Comparison of ENCODE assay signal across 30 cellular contexts in genomic region chr20:23753589-23753988, GRCh38. TPM values are rescaled to one million over a fixed set of nuclear protein-coding genes. Genes with fewer than 3 reads are reported as not detected.
"Had no signal": no experiment of that assay in that cellular context is flagged by ENCODE, and none has a peak within 500 bp of the region (broad histone marks: within the 10 kb centered on the region; RNA-seq: fewer than 3 reads in every experiment).

No MANE protein-coding gene starts in this region.

- H3K9me3 Mint-ChIP-seq: activated CD4-positive, alpha-beta memory T cell treated with anti-CD3 and anti-CD28 coated beads for 36 hours; activated CD4-positive, alpha-beta T cell treated with anti-CD3 and anti-CD28 coated beads, Interleukin-2, amount 10 ng/mL, durations not matched to agents 7 days and 5 days; activated naive CD4-positive, alpha-beta T cell treated with anti-CD3 and anti-CD28 coated beads for 36 hours; activated naive CD8-positive, alpha-beta T cell treated with anti-CD3 and anti-CD28 coated beads for 36 hours; activated T-cell treated with anti-CD3 and anti-CD28 coated beads, Interleukin-2, amount 50 U/mL, for 4 hours had no signal

- H3K9me3 ChIP-seq: Peyer's patch, SJCRH30, SK-N-SH had no signal

- DNase-seq: activated CD4-positive, alpha-beta memory T cell treated with anti-CD3 and anti-CD28 coated beads for 36 hours; activated CD4-positive, alpha-beta T cell treated with anti-CD3 and anti-CD28 coated beads, Interleukin-2, amount 10 ng/mL, durations not matched to agents 7 days and 5 days; activated CD4-positive, CD25-positive, alpha-beta regulatory T cell; activated CD8-positive, alpha-beta memory T cell treated with anti-CD3 and anti-CD28 coated beads for 24 hours; activated gamma-delta T cell; activated naive CD4-positive, alpha-beta T cell treated with anti-CD3 and anti-CD28 coated beads for 36 hours; activated naive CD8-positive, alpha-beta T cell treated with anti-CD3 and anti-CD28 coated beads for 36 hours; activated T-cell treated with anti-CD3 and anti-CD28 coated beads, Interleukin-2, amount 50 U/mL, for 4 hours; brain microvascular endothelial cell; Kasumi-1; MV-4-11; NCI-H1092 treated with DMSO at 0.1 percent for 48 hours; NCI-H1436; NCI-H1694 treated with DMSO at 0.1 percent for 48 hours; NCI-H2029 treated with DMSO at 0.1 percent for 48 hours; NCI-H345; NCI-H510A; NCI-H526 treated with DMSO at 0.1 percent for 48 hours; NK-92 treated with Interleukin-12 subunit alpha and Interleukin-12 subunit beta, amount 100 ng/mL, for 24 hours; Peyer's patch; Right ventricle myocardium superior; SJCRH30; SK-N-SH; T-helper 1 cell had no signal

- H3K4me1 Mint-ChIP-seq: activated CD4-positive, alpha-beta T cell treated with anti-CD3 and anti-CD28 coated beads, Interleukin-2, amount 10 ng/mL, durations not matched to agents 7 days and 5 days; activated naive CD8-positive, alpha-beta T cell treated with anti-CD3 and anti-CD28 coated beads for 36 hours had no signal

- H3K27ac ChIP-seq: brain microvascular endothelial cell, cardiac muscle cell, Peyer's patch, RWPE1, SJCRH30, VCaP had no signal

- ATAC-seq: activated T-cell treated with anti-CD3 and anti-CD28 coated beads, Interleukin-2, amount 50 U/mL, for 4 hours had no signal

- H3K36me3 ChIP-seq: brain microvascular endothelial cell, cardiac muscle cell, Peyer's patch, SJCRH30 had no signal

- H3K27me3 ChIP-seq: brain microvascular endothelial cell, cardiac muscle cell, Peyer's patch had no signal

- H3K27ac Mint-ChIP-seq: activated CD4-positive, alpha-beta memory T cell treated with anti-CD3 and anti-CD28 coated beads for 36 hours; activated CD4-positive, alpha-beta T cell treated with anti-CD3 and anti-CD28 coated beads, Interleukin-2, amount 10 ng/mL, durations not matched to agents 7 days and 5 days; activated naive CD4-positive, alpha-beta T cell treated with anti-CD3 and anti-CD28 coated beads for 36 hours; activated naive CD8-positive, alpha-beta T cell treated with anti-CD3 and anti-CD28 coated beads for 36 hours had no signal

- H3K36me3 Mint-ChIP-seq: activated CD4-positive, alpha-beta memory T cell treated with anti-CD3 and anti-CD28 coated beads for 36 hours; activated naive CD8-positive, alpha-beta T cell treated with anti-CD3 and anti-CD28 coated beads for 36 hours had no signal

- H3K4me1 ChIP-seq: Peyer's patch, SJCRH30 had no signal

- H3K4me3 Mint-ChIP-seq: activated CD4-positive, alpha-beta memory T cell treated with anti-CD3 and anti-CD28 coated beads for 36 hours; activated CD4-positive, alpha-beta T cell treated with anti-CD3 and anti-CD28 coated beads, Interleukin-2, amount 10 ng/mL, durations not matched to agents 7 days and 5 days; activated naive CD4-positive, alpha-beta T cell treated with anti-CD3 and anti-CD28 coated beads for 36 hours; activated naive CD8-positive, alpha-beta T cell treated with anti-CD3 and anti-CD28 coated beads for 36 hours; activated T-cell treated with anti-CD3 and anti-CD28 coated beads, Interleukin-2, amount 50 U/mL, for 4 hours had no signal

- H3K4me3 ChIP-seq: cardiac muscle cell, Peyer's patch, SJCRH30 had no signal

- H3K27me3 Mint-ChIP-seq: activated naive CD8-positive, alpha-beta T cell treated with anti-CD3 and anti-CD28 coated beads for 36 hours had no signal

RNA-seq across cellular contexts. Expression of gene CST1, which starts 2.9 kb away (rescaled TPM):
- total RNA-seq: activated CD4-positive, alpha-beta memory T cell treated with anti-CD3 and anti-CD28 coated beads for 36 hours; activated CD4-positive, alpha-beta T cell treated with anti-CD3 and anti-CD28 coated beads, Interleukin-2, amount 10 ng/mL, durations not matched to agents 7 days and 5 days; activated naive CD4-positive, alpha-beta T cell treated with anti-CD3 and anti-CD28 coated beads for 36 hours; activated naive CD8-positive, alpha-beta T cell treated with anti-CD3 and anti-CD28 coated beads for 36 hours; activated T-cell treated with anti-CD3 and anti-CD28 coated beads, Interleukin-2, amount 50 U/mL, for 4 hours; MCF 10A; Peyer's patch; Right ventricle myocardium superior; SJCRH30; T-helper 2 cell treated with Interferon-gamma antibody and Interleukin-4, amounts not matched to agents 100 ng/mL and 5 ng/mL, for 36 hours had no signal
- polyA plus RNA-seq: adipose tissue, cardiac muscle cell, SK-N-SH had no signal
